In genomic region chr2:30339071-30339470, GRCh38 we compare ENCODE assay signal across 16 cellular contexts.
DNase-seq lines count a peak whose midpoint lies in the region; ATAC-seq and TF ChIP-seq lines count a peak whose summit lies in the region.
"Had no signal": no experiment of that assay in that cellular context is flagged by ENCODE, and none has a peak within 500 bp of the region (broad histone marks: within the 10 kb centered on the region; RNA-seq: fewer than 3 reads in every experiment).

No MANE protein-coding gene starts in this region.

- no peaks in the 10 kb centered on the region for H3K27me3 Mint-ChIP-seq in T-helper 1 cell treated with Interleukin-12 subunit alpha and Interleukin-12 subunit beta and Interleukin-4 antibody, amounts not matched to agents 30 μg/mL and 1 μg/mL, for 36 hours (ENCODE audit: low read depth)
- H3K27me3 Mint-ChIP-seq in memory B cell: no peaks in the 10 kb centered on the region
- H3K27me3 Mint-ChIP-seq: activated CD8-positive, alpha-beta memory T cell treated with anti-CD3 and anti-CD28 coated beads, Interleukin-2, amount 10 ng/mL, durations not matched to agents 7 days and 5 days; effector memory CD8-positive, alpha-beta T cell had no signal

- no peaks in the 10 kb centered on the region for H4K20me1 ChIP-seq in OCI-LY7 (ENCODE audit: insufficient read depth, low read length)

- H3K4me1 ChIP-seq in OCI-LY7 (ENCODE audit: insufficient read depth, low read length, poor library complexity, severe bottlenecking): peaks cover 37% of the 10 kb centered on the region
- H3K4me1 ChIP-seq: psoas muscle had no signal

- peaks cover 21% of the 10 kb centered on the region for H3K9me3 Mint-ChIP-seq in T-helper 1 cell treated with Interleukin-12 subunit alpha and Interleukin-12 subunit beta and Interleukin-4 antibody, amounts not matched to agents 30 μg/mL and 1 μg/mL, for 36 hours
- peaks cover 10% of the 10 kb centered on the region for H3K9me3 Mint-ChIP-seq in memory B cell

- peaks cover 17% of the 10 kb centered on the region for H3K36me3 Mint-ChIP-seq in T-helper 1 cell treated with Interleukin-12 subunit alpha and Interleukin-12 subunit beta and Interleukin-4 antibody, amounts not matched to agents 30 μg/mL and 1 μg/mL, for 36 hours (ENCODE audit: low read depth)
- peaks cover 10% of the 10 kb centered on the region for H3K36me3 Mint-ChIP-seq in memory B cell

- no peak for TF ChIP-seq CTCF in OCI-LY7 (conservative IDR thresholded peaks at IDR 0.05; ENCODE audit: low read length)
- TF ChIP-seq CTCF in omental fat pad (IDR thresholded peaks at IDR 0.05): no peak

- CTCF ChIA-PET in OCI-LY7 (lab: Charles Lee; ENCODE audit: unreplicated experiment): no interaction called here

- no peak overlapping the region for H3K4me2 ChIP-seq in OCI-LY7 (ENCODE audit: low read length)

- ATAC-seq in GM18867 (IDR thresholded peaks at IDR 0.05; ENCODE audit: unreplicated experiment): peak; percentile 32
- ATAC-seq in memory B cell (ENCODE audit: low read depth): no peak
- ATAC-seq in omental fat pad (ENCODE audit: low FRiP score): no peak
- ATAC-seq: activated CD8-positive, alpha-beta memory T cell treated with anti-CD3 and anti-CD28 coated beads, Interleukin-2, amount 10 ng/mL, durations not matched to agents 7 days and 5 days; effector memory CD8-positive, alpha-beta T cell; psoas muscle had no signal

- no peaks in the 10 kb centered on the region for H3K9me2 ChIP-seq in OCI-LY7 (ENCODE audit: insufficient read depth, low read length)

- H3K4me3 ChIP-seq in OCI-LY7 (ENCODE audit: low read depth, low read length, poor library complexity, severe bottlenecking): no peak overlapping the region
- H3K4me3 ChIP-seq: psoas muscle had no signal

- H3K4me1 Mint-ChIP-seq in T-helper 1 cell treated with Interleukin-12 subunit alpha and Interleukin-12 subunit beta and Interleukin-4 antibody, amounts not matched to agents 30 μg/mL and 1 μg/mL, for 36 hours (ENCODE audit: low read depth): peaks cover 59% of the 10 kb centered on the region
- H3K4me1 Mint-ChIP-seq in memory B cell: peaks cover 64% of the 10 kb centered on the region

- peaks cover 7% of the 10 kb centered on the region; the same call in 1 of the 2 replicates for H3K9me3 ChIP-seq in OCI-LY7 (ENCODE audit: low read length)
- H3K9me3 ChIP-seq: psoas muscle had no signal

- peak overlapping the region; percentile 98 for H3K27ac Mint-ChIP-seq in T-helper 1 cell treated with Interleukin-12 subunit alpha and Interleukin-12 subunit beta and Interleukin-4 antibody, amounts not matched to agents 30 μg/mL and 1 μg/mL, for 36 hours
- peak overlapping the region; percentile 93 for H3K27ac Mint-ChIP-seq in memory B cell

- H3K4me3 Mint-ChIP-seq in T-helper 1 cell treated with Interleukin-12 subunit alpha and Interleukin-12 subunit beta and Interleukin-4 antibody, amounts not matched to agents 30 μg/mL and 1 μg/mL, for 36 hours: no peak overlapping the region
- no peak overlapping the region for H3K4me3 Mint-ChIP-seq in memory B cell
- H3K4me3 Mint-ChIP-seq: activated CD8-positive, alpha-beta memory T cell treated with anti-CD3 and anti-CD28 coated beads, Interleukin-2, amount 10 ng/mL, durations not matched to agents 7 days and 5 days had no signal

- no peaks in the 10 kb centered on the region for H3K79me2 ChIP-seq in OCI-LY7 (ENCODE audit: insufficient read depth, low read depth, low read length)

- peak overlapping the region; percentile 4; the same call in 1 of the 2 replicates for H2AFZ ChIP-seq in OCI-LY7 (ENCODE audit: low read length)

- DNase-seq in T-helper 1 cell (no peak), OCI-LY7 (ENCODE audit: low spot score) (no peak), memory B cell (ENCODE audit: low spot score in 2 of 2) (no peak), omental fat pad (ENCODE audit: low spot score) (no peak), substantia nigra (lab: John Stamatoyannopoulos, UW) (no peak), DMS53 treated with DMSO at 0.1 percent for 48 hours (lab: John Stamatoyannopoulos, UW; ENCODE audit: unreplicated experiment) (no peak)
- DNase-seq: activated CD8-positive, alpha-beta memory T cell treated with anti-CD3 and anti-CD28 coated beads, Interleukin-2, amount 10 ng/mL, durations not matched to agents 7 days and 5 days; central memory CD4-positive, alpha-beta T cell; effector memory CD8-positive, alpha-beta T cell; H7; NCI-H1092 treated with DMSO at 0.1 percent for 48 hours; psoas muscle; Right ventricle myocardium superior had no signal

- H3K27ac ChIP-seq in OCI-LY7 (ENCODE audit: low read depth, low read length, poor library complexity, severe bottlenecking): no peak overlapping the region
- no peak overlapping the region for H3K27ac ChIP-seq in substantia nigra (ENCODE audit: low read depth, low read length, poor library complexity, severe bottlenecking)
- H3K27ac ChIP-seq: 22Rv1, psoas muscle had no signal

- no peaks in the 10 kb centered on the region for H3K36me3 ChIP-seq in OCI-LY7 (ENCODE audit: insufficient read depth, low read length)

- intact Hi-C loops in OCI-LY7 (cut with micrococcal nuclease; ENCODE audit: unreplicated experiment): loop anchor here (5.0 kb wide), 3 partner anchors 192 to 373 kb away; partner anchors contain the start of gene YPEL5

- POLR2A ChIA-PET in OCI-LY7 (lab: Charles Lee): no interaction called here

- no TSS peak for BruUV-seq in OCI-LY7 (replicated peaks; lab: Mats Ljungman, UMichigan)
